In the genomic region with DNA sequence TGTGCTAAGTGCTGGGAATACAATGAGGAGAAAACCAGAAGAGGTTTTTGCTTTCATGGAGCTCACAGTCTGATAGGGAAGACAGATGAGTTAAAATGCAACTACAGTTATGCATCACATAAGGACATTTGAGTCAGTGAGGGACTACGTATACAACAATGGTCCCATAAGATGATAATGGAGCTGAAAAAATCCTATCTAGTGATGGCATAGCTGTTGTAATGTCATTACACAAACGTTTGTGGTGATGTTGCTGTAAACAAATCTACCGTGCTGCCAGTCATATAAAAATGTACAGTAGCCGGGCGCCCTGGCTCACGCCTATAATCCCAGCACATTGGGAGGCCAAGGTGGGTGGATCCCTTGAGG, we compare ENCODE assay signal across 1 cellular context.
TF ChIP-seq lines count a peak whose summit lies in the region.

No MANE protein-coding gene starts in this region.

TF ChIP-seq in GM12878, 131 proteins besides CTCF, POLR2A, EP300 and RAD21 (continued from another document):
- TF ChIP-seq, protein P1, sequence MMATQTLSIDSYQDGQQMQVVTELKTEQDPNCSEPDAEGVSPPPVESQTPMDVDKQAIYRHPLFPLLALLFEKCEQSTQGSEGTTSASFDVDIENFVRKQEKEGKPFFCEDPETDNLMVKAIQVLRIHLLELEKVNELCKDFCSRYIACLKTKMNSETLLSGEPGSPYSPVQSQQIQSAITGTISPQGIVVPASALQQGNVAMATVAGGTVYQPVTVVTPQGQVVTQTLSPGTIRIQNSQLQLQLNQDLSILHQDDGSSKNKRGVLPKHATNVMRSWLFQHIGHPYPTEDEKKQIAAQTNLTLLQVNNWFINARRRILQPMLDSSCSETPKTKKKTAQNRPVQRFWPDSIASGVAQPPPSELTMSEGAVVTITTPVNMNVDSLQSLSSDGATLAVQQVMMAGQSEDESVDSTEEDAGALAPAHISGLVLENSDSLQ (IDR thresholded peaks at IDR 0.05), result peak; percentile 75
- TF ChIP-seq CREB1 (IDR thresholded peaks at IDR 0.05; ENCODE audit: low read depth) (peak; percentile 74), YBX1 (IDR thresholded peaks at IDR 0.05) (no peak), LARP7 (IDR thresholded peaks at IDR 0.05) (no peak), RFX5 (IDR thresholded peaks at IDR 0.05; ENCODE audit: low read depth, low read length) (no peak), ZNF217 (IDR thresholded peaks at IDR 0.05) (peak; percentile 49; the same call in 1 of the 2 replicates), RELB (IDR thresholded peaks at IDR 0.05; ENCODE audit: low read depth) (no peak), IRF5 (IDR thresholded peaks at IDR 0.05; ENCODE audit: borderline replicate concordance) (no peak), FOXM1 (IDR thresholded peaks at IDR 0.05; ENCODE audit: low read depth, low read length) (0 out of 2 replicates have a peak, but pooled peaks have one; percentile 57), SMC3 (IDR thresholded peaks at IDR 0.05; ENCODE audit: borderline replicate concordance, low read length) (no peak)
